Comparison of ENCODE assay signal across 1 cellular context in the genomic region with DNA sequence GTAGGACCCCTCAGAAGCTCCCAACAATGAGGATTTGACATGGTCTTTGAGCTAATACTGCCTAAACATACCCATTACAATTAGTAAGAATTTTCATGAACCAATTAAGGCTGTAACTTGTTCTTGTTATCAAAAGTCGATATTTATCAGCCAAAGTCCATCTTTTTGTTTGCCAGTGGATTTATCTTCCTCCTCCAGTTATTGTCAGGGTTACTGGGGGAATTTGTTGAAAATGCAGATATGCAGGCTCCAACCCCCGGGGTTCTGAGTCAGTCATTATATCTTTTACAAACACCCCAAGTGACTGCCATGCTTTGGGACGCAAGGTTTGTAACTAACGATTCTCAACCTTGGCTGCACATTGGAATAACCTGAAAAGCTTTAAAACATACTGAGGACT.
TF ChIP-seq lines count a peak whose summit lies in the region.

No MANE protein-coding gene starts in this region.

TF ChIP-seq in GM23338, 12 proteins besides CTCF, POLR2A, EP300 and RAD21 (continued from another document):
- TF ChIP-seq, protein P1, sequence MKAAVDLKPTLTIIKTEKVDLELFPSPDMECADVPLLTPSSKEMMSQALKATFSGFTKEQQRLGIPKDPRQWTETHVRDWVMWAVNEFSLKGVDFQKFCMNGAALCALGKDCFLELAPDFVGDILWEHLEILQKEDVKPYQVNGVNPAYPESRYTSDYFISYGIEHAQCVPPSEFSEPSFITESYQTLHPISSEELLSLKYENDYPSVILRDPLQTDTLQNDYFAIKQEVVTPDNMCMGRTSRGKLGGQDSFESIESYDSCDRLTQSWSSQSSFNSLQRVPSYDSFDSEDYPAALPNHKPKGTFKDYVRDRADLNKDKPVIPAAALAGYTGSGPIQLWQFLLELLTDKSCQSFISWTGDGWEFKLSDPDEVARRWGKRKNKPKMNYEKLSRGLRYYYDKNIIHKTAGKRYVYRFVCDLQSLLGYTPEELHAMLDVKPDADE (IDR thresholded peaks at IDR 0.05): no peak
- TF ChIP-seq, protein P2, sequence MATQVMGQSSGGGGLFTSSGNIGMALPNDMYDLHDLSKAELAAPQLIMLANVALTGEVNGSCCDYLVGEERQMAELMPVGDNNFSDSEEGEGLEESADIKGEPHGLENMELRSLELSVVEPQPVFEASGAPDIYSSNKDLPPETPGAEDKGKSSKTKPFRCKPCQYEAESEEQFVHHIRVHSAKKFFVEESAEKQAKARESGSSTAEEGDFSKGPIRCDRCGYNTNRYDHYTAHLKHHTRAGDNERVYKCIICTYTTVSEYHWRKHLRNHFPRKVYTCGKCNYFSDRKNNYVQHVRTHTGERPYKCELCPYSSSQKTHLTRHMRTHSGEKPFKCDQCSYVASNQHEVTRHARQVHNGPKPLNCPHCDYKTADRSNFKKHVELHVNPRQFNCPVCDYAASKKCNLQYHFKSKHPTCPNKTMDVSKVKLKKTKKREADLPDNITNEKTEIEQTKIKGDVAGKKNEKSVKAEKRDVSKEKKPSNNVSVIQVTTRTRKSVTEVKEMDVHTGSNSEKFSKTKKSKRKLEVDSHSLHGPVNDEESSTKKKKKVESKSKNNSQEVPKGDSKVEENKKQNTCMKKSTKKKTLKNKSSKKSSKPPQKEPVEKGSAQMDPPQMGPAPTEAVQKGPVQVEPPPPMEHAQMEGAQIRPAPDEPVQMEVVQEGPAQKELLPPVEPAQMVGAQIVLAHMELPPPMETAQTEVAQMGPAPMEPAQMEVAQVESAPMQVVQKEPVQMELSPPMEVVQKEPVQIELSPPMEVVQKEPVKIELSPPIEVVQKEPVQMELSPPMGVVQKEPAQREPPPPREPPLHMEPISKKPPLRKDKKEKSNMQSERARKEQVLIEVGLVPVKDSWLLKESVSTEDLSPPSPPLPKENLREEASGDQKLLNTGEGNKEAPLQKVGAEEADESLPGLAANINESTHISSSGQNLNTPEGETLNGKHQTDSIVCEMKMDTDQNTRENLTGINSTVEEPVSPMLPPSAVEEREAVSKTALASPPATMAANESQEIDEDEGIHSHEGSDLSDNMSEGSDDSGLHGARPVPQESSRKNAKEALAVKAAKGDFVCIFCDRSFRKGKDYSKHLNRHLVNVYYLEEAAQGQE (IDR thresholded peaks at IDR 0.05; ENCODE audit: unreplicated experiment): no peak
- no peak for TF ChIP-seq ZNF331 (CRISPR knock-in tag; IDR thresholded peaks at IDR 0.05; ENCODE audit: low read depth)
- no peak for TF ChIP-seq ZNF114 (CRISPR knock-in tag; IDR thresholded peaks at IDR 0.05)
- no peak for TF ChIP-seq STAT1 (IDR thresholded peaks at IDR 0.05; ENCODE audit: unreplicated experiment)
- TF ChIP-seq JUNB (IDR thresholded peaks at IDR 0.05; ENCODE audit: unreplicated experiment): no peak
- TF ChIP-seq EZH2 (IDR thresholded peaks at IDR 0.05; ENCODE audit: low read depth, unreplicated experiment): no peak
- no peak for TF ChIP-seq EZH2phosphoT487 (IDR thresholded peaks at IDR 0.05; ENCODE audit: unreplicated experiment)
- TF ChIP-seq, protein P3, sequence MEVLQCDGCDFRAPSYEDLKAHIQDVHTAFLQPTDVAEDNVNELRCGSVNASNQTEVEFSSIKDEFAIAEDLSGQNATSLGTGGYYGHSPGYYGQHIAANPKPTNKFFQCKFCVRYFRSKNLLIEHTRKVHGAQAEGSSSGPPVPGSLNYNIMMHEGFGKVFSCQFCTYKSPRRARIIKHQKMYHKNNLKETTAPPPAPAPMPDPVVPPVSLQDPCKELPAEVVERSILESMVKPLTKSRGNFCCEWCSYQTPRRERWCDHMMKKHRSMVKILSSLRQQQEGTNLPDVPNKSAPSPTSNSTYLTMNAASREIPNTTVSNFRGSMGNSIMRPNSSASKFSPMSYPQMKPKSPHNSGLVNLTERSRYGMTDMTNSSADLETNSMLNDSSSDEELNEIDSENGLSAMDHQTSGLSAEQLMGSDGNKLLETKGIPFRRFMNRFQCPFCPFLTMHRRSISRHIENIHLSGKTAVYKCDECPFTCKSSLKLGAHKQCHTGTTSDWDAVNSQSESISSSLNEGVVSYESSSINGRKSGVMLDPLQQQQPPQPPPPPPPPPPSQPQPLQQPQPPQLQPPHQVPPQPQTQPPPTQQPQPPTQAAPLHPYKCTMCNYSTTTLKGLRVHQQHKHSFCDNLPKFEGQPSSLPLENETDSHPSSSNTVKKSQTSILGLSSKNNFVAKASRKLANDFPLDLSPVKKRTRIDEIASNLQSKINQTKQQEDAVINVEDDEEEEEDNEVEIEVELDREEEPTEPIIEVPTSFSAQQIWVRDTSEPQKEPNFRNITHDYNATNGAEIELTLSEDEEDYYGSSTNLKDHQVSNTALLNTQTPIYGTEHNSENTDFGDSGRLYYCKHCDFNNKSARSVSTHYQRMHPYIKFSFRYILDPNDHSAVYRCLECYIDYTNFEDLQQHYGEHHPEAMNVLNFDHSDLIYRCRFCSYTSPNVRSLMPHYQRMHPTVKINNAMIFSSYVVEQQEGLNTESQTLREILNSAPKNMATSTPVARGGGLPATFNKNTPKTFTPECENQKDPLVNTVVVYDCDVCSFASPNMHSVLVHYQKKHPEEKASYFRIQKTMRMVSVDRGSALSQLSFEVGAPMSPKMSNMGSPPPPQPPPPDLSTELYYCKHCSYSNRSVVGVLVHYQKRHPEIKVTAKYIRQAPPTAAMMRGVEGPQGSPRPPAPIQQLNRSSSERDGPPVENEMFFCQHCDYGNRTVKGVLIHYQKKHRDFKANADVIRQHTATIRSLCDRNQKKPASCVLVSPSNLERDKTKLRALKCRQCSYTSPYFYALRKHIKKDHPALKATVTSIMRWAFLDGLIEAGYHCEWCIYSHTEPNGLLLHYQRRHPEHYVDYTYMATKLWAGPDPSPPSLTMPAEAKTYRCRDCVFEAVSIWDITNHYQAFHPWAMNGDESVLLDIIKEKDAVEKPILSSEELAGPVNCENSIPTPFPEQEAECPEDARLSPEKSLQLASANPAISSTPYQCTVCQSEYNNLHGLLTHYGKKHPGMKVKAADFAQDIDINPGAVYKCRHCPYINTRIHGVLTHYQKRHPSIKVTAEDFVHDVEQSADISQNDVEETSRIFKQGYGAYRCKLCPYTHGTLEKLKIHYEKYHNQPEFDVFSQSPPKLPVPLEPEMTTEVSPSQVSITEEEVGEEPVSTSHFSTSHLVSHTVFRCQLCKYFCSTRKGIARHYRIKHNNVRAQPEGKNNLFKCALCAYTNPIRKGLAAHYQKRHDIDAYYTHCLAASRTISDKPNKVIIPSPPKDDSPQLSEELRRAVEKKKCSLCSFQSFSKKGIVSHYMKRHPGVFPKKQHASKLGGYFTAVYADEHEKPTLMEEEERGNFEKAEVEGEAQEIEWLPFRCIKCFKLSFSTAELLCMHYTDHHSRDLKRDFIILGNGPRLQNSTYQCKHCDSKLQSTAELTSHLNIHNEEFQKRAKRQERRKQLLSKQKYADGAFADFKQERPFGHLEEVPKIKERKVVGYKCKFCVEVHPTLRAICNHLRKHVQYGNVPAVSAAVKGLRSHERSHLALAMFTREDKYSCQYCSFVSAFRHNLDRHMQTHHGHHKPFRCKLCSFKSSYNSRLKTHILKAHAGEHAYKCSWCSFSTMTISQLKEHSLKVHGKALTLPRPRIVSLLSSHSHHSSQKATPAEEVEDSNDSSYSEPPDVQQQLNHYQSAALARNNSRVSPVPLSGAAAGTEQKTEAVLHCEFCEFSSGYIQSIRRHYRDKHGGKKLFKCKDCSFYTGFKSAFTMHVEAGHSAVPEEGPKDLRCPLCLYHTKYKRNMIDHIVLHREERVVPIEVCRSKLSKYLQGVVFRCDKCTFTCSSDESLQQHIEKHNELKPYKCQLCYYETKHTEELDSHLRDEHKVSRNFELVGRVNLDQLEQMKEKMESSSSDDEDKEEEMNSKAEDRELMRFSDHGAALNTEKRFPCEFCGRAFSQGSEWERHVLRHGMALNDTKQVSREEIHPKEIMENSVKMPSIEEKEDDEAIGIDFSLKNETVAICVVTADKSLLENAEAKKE (CRISPR knock-in tag; IDR thresholded peaks at IDR 0.05): no peak
- TF ChIP-seq NANOG (IDR thresholded peaks at IDR 0.05; ENCODE audit: borderline replicate concordance): no peak
- no peak for TF ChIP-seq POLR2AphosphoS5 (IDR thresholded peaks at IDR 0.05; ENCODE audit: low read depth)
